ENCODE assay signal across 8 cellular contexts in genomic region chr2:176554107-176555048, GRCh38.
DNase-seq lines count a peak whose midpoint lies in the region; ATAC-seq and FAIRE-seq lines count a peak whose summit lies in the region.

No MANE protein-coding gene starts in this region.

- H3K27ac ChIP-seq in caudate nucleus (ENCODE audit: low read depth, low read length): peak overlapping the region; percentile 56
- H3K27ac ChIP-seq in iPS-20b (ENCODE audit: low read length): no peak overlapping the region
- peak overlapping the region in 1 of 2 donors; percentile 75 for H3K27ac ChIP-seq in small intestine (ENCODE audit: low read depth in 1 of 2, low read length in 1 of 2)

- peak overlapping the region; percentile 25; the same call in 1 of the 2 replicates for H3K4me3 ChIP-seq in iPS-20b (ENCODE audit: low read length)
- H3K4me3 ChIP-seq in small intestine (ENCODE audit: low read depth in 1 of 2, low read length in 2 of 2): peak overlapping the region; percentile 3 to 4

- peaks cover 31% of the 10 kb centered on the region for H3K27me3 ChIP-seq in iPS-20b (ENCODE audit: insufficient read depth, low read length)
- H3K27me3 ChIP-seq in small intestine (ENCODE audit: control insufficient read depth in 2 of 2, insufficient read depth in 2 of 2, low read length in 2 of 2): peaks cover 0 to 3% of the 10 kb centered on the region in 2 donors

- 9 to 15% (median 11%) methylated on average over 17 of the region's 17 CpGs for WGBS in small intestine, 3 donors

- H3K9me3 ChIP-seq in iPS-20b (ENCODE audit: insufficient read depth, low read depth, low read length) (no peaks in the 10 kb centered on the region), small intestine (ENCODE audit: control insufficient read depth, low read depth) (no peaks in the 10 kb centered on the region)

- H3K4me1 ChIP-seq in iPS-20b (ENCODE audit: insufficient read depth, low read length) (peaks cover 6% of the 10 kb centered on the region; the same call in 1 of the 2 replicates), small intestine (ENCODE audit: control insufficient read depth in 2 of 2, insufficient read depth in 1 of 2, low read depth in 1 of 2, low read length in 1 of 2) (peaks cover 0 to 3% of the 10 kb centered on the region in 2 donors)

- H3K36me3 ChIP-seq in iPS-20b (ENCODE audit: insufficient read depth, low read depth, low read length): no peaks in the 10 kb centered on the region
- H3K36me3 ChIP-seq in small intestine (ENCODE audit: control insufficient read depth in 2 of 2, insufficient read depth in 2 of 2, low read length in 2 of 2): no peaks in the 10 kb centered on the region

- FAIRE-seq in GM18507 (lab: Jason Lieb, UNC) (peak; percentile 84), small intestine (lab: Jason Lieb, UNC) (no peak)

- DNase-seq in AG08395 (ENCODE audit: low spot score) (peak; percentile 71), GM18507 (ENCODE audit: extremely low spot score, insufficient read length, low read depth) (peak; percentile 29), NCI-H1092 (lab: John Stamatoyannopoulos, UW) (peak; percentile 51), SW480 (ENCODE audit: low spot score) (peak; percentile 43), caudate nucleus (lab: John Stamatoyannopoulos, UW) (peak in 15 of 61 donors; percentile 1 to 48 (median 17)), small intestine (peak; percentile 34)

- ATAC-seq in HG02884 (IDR thresholded peaks at IDR 0.05; ENCODE audit: unreplicated experiment): no peak

- H3K9ac ChIP-seq in iPS-20b (ENCODE audit: low read depth, low read length): no peak overlapping the region; the same call in 1 of the 2 replicates
